In the genomic region with DNA sequence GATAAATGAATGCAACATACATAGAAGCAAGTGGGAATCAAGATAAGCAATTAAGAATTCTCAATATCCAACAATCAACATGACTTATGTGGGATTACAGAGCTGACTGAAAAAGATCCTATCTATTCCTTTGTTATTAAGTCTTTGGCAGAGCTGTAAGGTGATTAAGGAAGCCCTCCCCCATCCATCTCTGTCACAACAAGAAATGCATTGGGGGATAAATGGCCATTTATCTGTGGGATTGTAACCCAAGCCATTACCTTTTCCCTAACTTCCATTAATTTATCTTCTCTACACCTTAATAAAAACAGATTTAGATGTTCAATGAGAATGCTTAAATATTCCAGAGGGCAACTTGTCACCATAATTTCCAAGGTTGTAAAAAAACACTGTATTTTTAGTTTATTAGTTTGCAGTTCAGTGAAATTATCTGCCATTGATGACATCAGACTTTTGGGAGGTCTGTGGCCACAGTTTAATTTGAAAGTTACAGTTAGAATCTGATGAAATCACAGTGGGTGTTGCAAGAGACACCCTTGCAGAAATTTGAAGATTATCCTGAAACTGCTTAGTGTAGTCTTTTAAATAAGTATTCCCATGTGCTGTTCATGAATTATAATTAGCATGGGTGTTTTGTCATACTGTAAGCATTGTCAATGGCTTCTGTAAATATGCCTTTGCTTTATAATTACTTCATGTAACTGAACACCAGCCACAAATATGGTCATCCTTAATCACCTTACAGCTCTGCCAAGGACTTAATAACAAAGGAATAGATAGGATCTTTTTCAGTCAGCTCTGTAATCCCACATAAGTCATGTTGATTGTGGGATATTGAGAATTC, we compare ENCODE assay signal across 10 cellular contexts. TPM values are rescaled to one million over a fixed set of nuclear protein-coding genes. Genes with fewer than 3 reads are reported as not detected.
A peak's percentile ranks its signal among the peaks of the same experiment; 100 is the strongest.
DNase-seq lines count a peak whose midpoint lies in the region; ATAC-seq, FAIRE-seq and TF ChIP-seq lines count a peak whose summit lies in the region.
"Had no signal": no experiment of that assay in that cellular context is flagged by ENCODE, and none has a peak within 500 bp of the region (broad histone marks: within the 10 kb centered on the region; RNA-seq: fewer than 3 reads in every experiment).

No MANE protein-coding gene starts in this region.

- H3K27ac ChIP-seq in brain microvascular endothelial cell (no peak overlapping the region), ascending aorta (no peak overlapping the region)

- FAIRE-seq in islet of Langerhans (lab: Jason Lieb, UNC): peak; percentile 43

- in situ Hi-C loops in brain microvascular endothelial cell (cut with HindIII; ENCODE audit: low pct_ligation_motif_present, low sequenced_read_pairs): no loop called here

- intact Hi-C loops in ascending aorta (cut with DNase I): no loop called here

- H3K4me1 ChIP-seq in ascending aorta: no peaks in the 10 kb centered on the region

- no peak overlapping the region for H3K4me3 ChIP-seq in brain microvascular endothelial cell (ENCODE audit: low read depth, low read length)
- H3K4me3 ChIP-seq in ascending aorta: no peak overlapping the region

- H3K27me3 ChIP-seq in brain microvascular endothelial cell (replicated peaks) (no peaks in the 10 kb centered on the region), ascending aorta (no peaks in the 10 kb centered on the region)

- no peaks in the 10 kb centered on the region for H3K36me3 ChIP-seq in brain microvascular endothelial cell (replicated peaks)
- H3K36me3 ChIP-seq in ascending aorta: no peaks in the 10 kb centered on the region

- ATAC-seq in GM21390 (IDR thresholded peaks at IDR 0.05; ENCODE audit: unreplicated experiment): no peak
- ATAC-seq: WTC11 had no signal

- DNase-seq in GM03348 (ENCODE audit: low spot score): peak; percentile 53
- DNase-seq in NCI-H1417 treated with DMSO at 0.1 percent for 48 hours (lab: John Stamatoyannopoulos, UW): peak; percentile 76
- peak; percentile 36 for DNase-seq in SKM-1 (lab: John Stamatoyannopoulos, UW; ENCODE audit: unreplicated experiment)
- no peak for DNase-seq in brain microvascular endothelial cell
- no peak for DNase-seq in ascending aorta (ENCODE audit: low spot score in 2 of 2)
- DNase-seq: amniotic stem cell, NCI-H226 had no signal

- no peaks in the 10 kb centered on the region for H3K9me3 ChIP-seq in ascending aorta

- TF ChIP-seq CTCF in brain microvascular endothelial cell (IDR thresholded peaks at IDR 0.05; ENCODE audit: low read depth, low read length, missing control alignments): no peak
- no peak for TF ChIP-seq CTCF in ascending aorta (IDR thresholded peaks at IDR 0.05)

RNA-seq across cellular contexts. Expression of gene FYN, which starts 49.4 kb away (rescaled TPM):
- total RNA-seq in ascending aorta: 141 TPM

Comparison
In these comparisons a context has a peak if more than half of its experiments do, and no peak if none do; other contexts are left out.
1. DNase-seq: peak in GM03348 (single experiment), NCI-H1417 treated with DMSO at 0.1 percent for 48 hours (single experiment) and SKM-1 (single experiment); none in brain microvascular endothelial cell (single experiment) and ascending aorta (0 of 2).